35 cellular contexts compared by ENCODE assay signal in genomic region chr12:13104403-13104802, GRCh38. TPM values are rescaled to one million over a fixed set of nuclear protein-coding genes. Genes with fewer than 3 reads are reported as not detected.
A peak's percentile ranks its signal among the peaks of the same experiment; 100 is the strongest.
DNase-seq lines count a peak whose midpoint lies in the region; ATAC-seq, FAIRE-seq and TF ChIP-seq lines count a peak whose summit lies in the region.
"Had no signal": no experiment of that assay in that cellular context is flagged by ENCODE, and none has a peak within 500 bp of the region (broad histone marks: within the 10 kb centered on the region; RNA-seq: fewer than 3 reads in every experiment).

No MANE protein-coding gene starts in this region.

- H3K36me3 ChIP-seq in PC-9 (ENCODE audit: low read depth) (no peaks in the 10 kb centered on the region), mesenchymal stem cell (ENCODE audit: control insufficient read depth in 1 of 2, insufficient read depth in 2 of 2, low read depth in 1 of 2, low read length in 2 of 2) (no peaks in the 10 kb centered on the region), ascending aorta (no peaks in the 10 kb centered on the region)
- H3K36me3 ChIP-seq: cardiac muscle cell, gastroesophageal sphincter, prostate gland had no signal

- H3K9me3 Mint-ChIP-seq in CD4-positive, alpha-beta T cell: no peaks in the 10 kb centered on the region

- peak overlapping the region in 1 of 2 experiments; percentile 75 for H2BK12ac ChIP-seq in mesenchymal stem cell (ENCODE audit: low read length in 2 of 2)

- peaks cover 7% of the 10 kb centered on the region; the same call in 1 of the 2 replicates for H3K79me2 ChIP-seq in PC-9 (ENCODE audit: low read depth)

- peak overlapping the region; percentile 59 for H2BK120ac ChIP-seq in mesenchymal stem cell (ENCODE audit: low read depth, low read length)

- peaks cover 33% of the 10 kb centered on the region for H3K4me1 Mint-ChIP-seq in CD4-positive, alpha-beta T cell (ENCODE audit: low read depth)

- FAIRE-seq in A549 (lab: Jason Lieb, UNC): no peak
- FAIRE-seq: GM18507 had no signal

- 88% methylated on average over 3 of the region's 3 CpGs for WGBS in A549 (ENCODE audit: missing lambda C conversion rate)
- WGBS in mesenchymal stem cell: no CpG with 5 or more reads among the region's 3 CpGs

- peak overlapping the region; percentile 23 for H4K8ac ChIP-seq in mesenchymal stem cell (ENCODE audit: low read length)

- no peak overlapping the region for H2BK5ac ChIP-seq in mesenchymal stem cell (ENCODE audit: low read depth, low read length, poor library complexity, severe bottlenecking)

- peak overlapping the region; percentile 67 for H4K91ac ChIP-seq in mesenchymal stem cell (ENCODE audit: low read length)

- no peak overlapping the region for H3K9ac ChIP-seq in mesenchymal stem cell (ENCODE audit: low read length)

- no peak overlapping the region for H3K23ac ChIP-seq in mesenchymal stem cell (ENCODE audit: low read length in 2 of 2)

- H3K4me2 ChIP-seq in A549: no peak overlapping the region
- no peak overlapping the region for H3K4me2 ChIP-seq in PC-9
- no peak overlapping the region for H3K4me2 ChIP-seq in mesenchymal stem cell (ENCODE audit: low read length, poor library complexity, severe bottlenecking)

- no peak overlapping the region for H2AFZ ChIP-seq in PC-9
- H2AFZ ChIP-seq in mesenchymal stem cell (ENCODE audit: low read depth, low read length): no peak overlapping the region

- no peaks in the 10 kb centered on the region for H3K9me2 ChIP-seq in PC-9 (ENCODE audit: insufficient read depth)

- H3K79me1 ChIP-seq in mesenchymal stem cell (replicated peaks; ENCODE audit: low read length, poor library complexity, severe bottlenecking): no peaks in the 10 kb centered on the region

- no peak for TF ChIP-seq POLR2A in A549 (IDR thresholded peaks at IDR 0.05; ENCODE audit: low read length)

- H3K14ac ChIP-seq in mesenchymal stem cell (ENCODE audit: low read length in 2 of 2): no peak overlapping the region

- no peak for DNase-seq in A549 (ENCODE audit: low read depth in 1 of 2, low spot score in 1 of 2)
- DNase-seq in CD4-positive, alpha-beta T cell: no peak
- DNase-seq in PC-9: no peak
- DNase-seq in mesenchymal stem cell: no peak
- no peak for DNase-seq in ascending aorta (ENCODE audit: low spot score in 2 of 2)
- DNase-seq in NAMALWA (ENCODE audit: low spot score): no peak
- no peak for DNase-seq in stimulated activated naive CD4-positive, alpha-beta T cell (lab: John Stamatoyannopoulos, UW)
- DNase-seq: ACHN; activated CD4-positive, alpha-beta memory T cell treated with anti-CD3 and anti-CD28 coated beads for 36 hours; activated CD4-positive, CD25-positive, alpha-beta regulatory T cell treated with anti-CD3 and anti-CD28 coated beads, Interleukin-2, amount 50 U/mL, for 72 hours; activated CD8-positive, alpha-beta memory T cell treated with anti-CD3 and anti-CD28 coated beads, Interleukin-2, amount 50 U/mL, for 48 hours; activated naive CD4-positive, alpha-beta T cell treated with anti-CD3 and anti-CD28 coated beads, Interleukin-2, amount 50 U/mL, for 16 hours; aorta; C1 segment of cervical spinal cord; dermis blood vessel endothelial cell; DND-41; hippocampal formation; NCI-H1048; NCI-H1694 treated with DMSO at 0.1 percent for 48 hours; NCI-H526; RPMI8226; stimulated activated CD4-positive, alpha-beta T cell treated with anti-CD3 and anti-CD28 coated beads, Interleukin-12 subunit alpha, Interleukin-12 subunit beta, amount 100 ng/mL, for 4 hours; stimulated activated CD4-positive, alpha-beta T cell treated with anti-CD3 and anti-CD28 coated beads, Interleukin-4, amount 100 ng/mL, for 1 hour; stimulated activated naive B cell treated with anti-CD40 and anti-IgM and Interleukin-4, amounts not matched to agents 10 μg/mL and 1 μg/mL and 100 μg/mL, for 72 hours; testis had no signal

- H3K27ac ChIP-seq in A549: peak overlapping the region; percentile 9 to 95; a peak in 2 of 6 replicates
- H3K27ac ChIP-seq in CD4-positive, alpha-beta T cell (ENCODE audit: low read depth, low read length): no peak overlapping the region
- peak overlapping the region; percentile 97 for H3K27ac ChIP-seq in PC-9
- H3K27ac ChIP-seq in mesenchymal stem cell (ENCODE audit: low read length, poor library complexity, severe bottlenecking): no peak overlapping the region
- H3K27ac ChIP-seq in ascending aorta: no peak overlapping the region
- H3K27ac ChIP-seq: cardiac muscle cell, gastroesophageal sphincter, prostate gland, SK-N-MC, testis had no signal

- peak overlapping the region; percentile 21 for H3K27ac Mint-ChIP-seq in CD4-positive, alpha-beta T cell
- H3K27ac Mint-ChIP-seq: stimulated activated naive B cell treated with anti-CD40 and anti-IgM and Interleukin-4, amounts not matched to agents 10 μg/mL and 1 μg/mL and 100 μg/mL, for 72 hours had no signal

- ATAC-seq in A549 (no peak), GM21528 (IDR thresholded peaks at IDR 0.05; ENCODE audit: low FRiP score, unreplicated experiment) (no peak)
- no peak for ATAC-seq in CD4-positive, alpha-beta T cell (ENCODE audit: poor library complexity)
- ATAC-seq: gastroesophageal sphincter; HCT116; sciatic nerve; stimulated activated naive B cell treated with anti-CD40 and anti-IgM and Interleukin-4, amounts not matched to agents 10 μg/mL and 1 μg/mL and 100 μg/mL, for 72 hours had no signal

- no peak for TF ChIP-seq RAD21 in A549 (conservative IDR thresholded peaks at IDR 0.05 in 1 of 2, IDR thresholded peaks at IDR 0.05 in 1 of 2)

- H3K27me3 ChIP-seq in CD4-positive, alpha-beta T cell (ENCODE audit: control insufficient read depth, insufficient read depth, low read length): no peaks in the 10 kb centered on the region
- H3K27me3 ChIP-seq in PC-9 (ENCODE audit: insufficient read depth, low read depth): no peaks in the 10 kb centered on the region
- H3K27me3 ChIP-seq in mesenchymal stem cell (ENCODE audit: control insufficient read depth in 1 of 2, insufficient read depth in 1 of 2, low read length in 2 of 2): no peaks in the 10 kb centered on the region
- no peaks in the 10 kb centered on the region for H3K27me3 ChIP-seq in ascending aorta
- H3K27me3 ChIP-seq: cardiac muscle cell, gastroesophageal sphincter, testis had no signal

- H3K36me3 Mint-ChIP-seq in CD4-positive, alpha-beta T cell (ENCODE audit: low read depth): no peaks in the 10 kb centered on the region
- H3K36me3 Mint-ChIP-seq: stimulated activated naive B cell treated with anti-CD40 and anti-IgM and Interleukin-4, amounts not matched to agents 10 μg/mL and 1 μg/mL and 100 μg/mL, for 72 hours had no signal

- CTCF ChIA-PET in A549 (lab: Yijun Ruan, JAX): interaction anchor here (1.6 to 8.5 kb wide), 2 partner anchors 92 to 106 kb away, joined by 6 to 189 read pairs; partner anchors contain the start of gene EMP1
- CTCF ChIA-PET in CD4-positive, alpha-beta T cell (lab: Charles Lee): interaction anchor here (6.9 kb wide), 1 partner anchor 107 kb away, joined by 50 read pairs; no protein-coding TSS in a partner anchor
- CTCF ChIA-PET in PC-9 (lab: Charles Lee): no interaction called here

- H3F3A ChIP-seq in PC-9 (ENCODE audit: insufficient read depth, low read depth): peaks cover 38% of the 10 kb centered on the region

- no peak for TF ChIP-seq CTCF in A549 (IDR thresholded peaks at IDR 0.05)
- no peak for TF ChIP-seq CTCF in CD4-positive, alpha-beta T cell (IDR thresholded peaks at IDR 0.05)
- TF ChIP-seq CTCF in PC-9 (conservative IDR thresholded peaks at IDR 0.05): no peak
- TF ChIP-seq CTCF in ascending aorta (IDR thresholded peaks at IDR 0.05): no peak

- H4K20me1 ChIP-seq in PC-9 (ENCODE audit: insufficient read depth): no peaks in the 10 kb centered on the region

- no peak overlapping the region for H2BK15ac ChIP-seq in mesenchymal stem cell (ENCODE audit: low read depth, poor library complexity, severe bottlenecking)

- H3K4me1 ChIP-seq in A549 (peaks cover 37% of the 10 kb centered on the region), PC-9 (replicated peaks; ENCODE audit: insufficient read depth) (peaks cover 52% of the 10 kb centered on the region), mesenchymal stem cell (ENCODE audit: control insufficient read depth, insufficient read depth, low read depth, low read length) (peaks cover 9% of the 10 kb centered on the region), ascending aorta (peaks cover 6 to 21% of the 10 kb centered on the region in 2 donors)

- H2AK5ac ChIP-seq in mesenchymal stem cell (ENCODE audit: low read length, severe bottlenecking): no peak overlapping the region

- POLR2A ChIA-PET in A549 (lab: Yijun Ruan, JAX) (interaction anchor here (0.8 kb wide), 1 partner anchor 92 kb away, joined by 3 read pairs; the partner anchor contains the start of gene EMP1), PC-9 (lab: Charles Lee; ENCODE audit: unreplicated experiment) (no interaction called here)
- POLR2A ChIA-PET in CD4-positive, alpha-beta T cell (lab: Charles Lee): no interaction called here

- H3K9me3 ChIP-seq in A549 (peaks cover 6% of the 10 kb centered on the region), PC-9 (ENCODE audit: insufficient read depth, low read depth) (peaks cover 5% of the 10 kb centered on the region; the same call in 1 of the 2 replicates), mesenchymal stem cell (ENCODE audit: control insufficient read depth, low read length) (peaks cover 4% of the 10 kb centered on the region), ascending aorta (no peaks in the 10 kb centered on the region)
- H3K9me3 ChIP-seq in CD4-positive, alpha-beta T cell (ENCODE audit: control insufficient read depth, low read length): no peaks in the 10 kb centered on the region
- H3K9me3 ChIP-seq: prostate gland, testis had no signal

- H3K4ac ChIP-seq in mesenchymal stem cell (ENCODE audit: low read depth in 1 of 2, low read length in 2 of 2): no peak overlapping the region

- H3K4me3 ChIP-seq in A549 (no peak overlapping the region), PC-9 (no peak overlapping the region), mesenchymal stem cell (ENCODE audit: insufficient read depth in 1 of 2, low read depth in 1 of 2, low read length in 2 of 2) (no peak overlapping the region), ascending aorta (no peak overlapping the region)
- H3K4me3 ChIP-seq: cardiac muscle cell, gastroesophageal sphincter, prostate gland, SK-N-MC, testis had no signal

- TF ChIP-seq EP300 in A549 (IDR thresholded peaks at IDR 0.05): no peak

- H3K4me3 Mint-ChIP-seq in CD4-positive, alpha-beta T cell: no peak overlapping the region
- H3K4me3 Mint-ChIP-seq: activated CD4-positive, alpha-beta memory T cell treated with anti-CD3 and anti-CD28 coated beads for 36 hours; stimulated activated naive B cell treated with anti-CD40 and anti-IgM and Interleukin-4, amounts not matched to agents 10 μg/mL and 1 μg/mL and 100 μg/mL, for 72 hours had no signal

- H3K18ac ChIP-seq in mesenchymal stem cell (ENCODE audit: low read depth in 1 of 2, low read length in 2 of 2): no peak overlapping the region

- BruUV-seq in PC-9 (replicated peaks; lab: Mats Ljungman, UMichigan): no TSS peak

- intact Hi-C loops in CD4-positive, alpha-beta T cell (cut with DNase I, micrococcal nuclease): loop anchor here in 1 of 2 experiments (5.0 to 10.0 kb wide), 2 partner anchors 387 to 750 kb away; partner anchors contain the start of genes BORCS5, CDKN1B and MANSC1
- intact Hi-C loops in PC-9 (cut with micrococcal nuclease; ENCODE audit: unreplicated experiment): no loop called here
- intact Hi-C loops in ascending aorta (cut with DNase I): loop anchor here (10.0 kb wide), 2 partner anchors 290 to 380 kb away; partner anchors contain the start of gene DDX47

- H3K27me3 Mint-ChIP-seq in CD4-positive, alpha-beta T cell: no peaks in the 10 kb centered on the region
- H3K27me3 Mint-ChIP-seq: activated CD4-positive, alpha-beta memory T cell treated with anti-CD3 and anti-CD28 coated beads for 36 hours; stimulated activated naive B cell treated with anti-CD40 and anti-IgM and Interleukin-4, amounts not matched to agents 10 μg/mL and 1 μg/mL and 100 μg/mL, for 72 hours had no signal

RNA-seq across cellular contexts. Expression of gene GSG1, which starts 0.9 kb away (rescaled TPM):
- polyA plus RNA-seq in A549 (2011; rRNA removed) (not detected in 2 replicates), A549 (2017; fragmentation: RNase III; extraction: RNeasy Plus Mini Kit Qiagen cat#74134 plus additional on column Dnase treatment) (0.06 to 0.26 TPM (median 0.16 TPM) in 3 replicates)
- 0.06 and 0.09 TPM in 2 replicates for polyA plus RNA-seq in A549 (2012; cell fraction: cytosol; rRNA removed)
- polyA plus RNA-seq in A549 (2012; cell fraction: nucleus; rRNA removed): 0.07 and 0.10 TPM in 2 replicates
- polyA minus RNA-seq in A549 (2011; rRNA and poly(A)+ RNA removed): 0.25 TPM in 1 of 2 replicates, not detected in the other
- total RNA-seq in CD4-positive, alpha-beta T cell: not detected
- total RNA-seq in PC-9 (2021) (0.41 TPM in 1 of 2 replicates, not detected in the other), ascending aorta (not detected)
- 0.04 TPM for polyA plus RNA-seq in mesenchymal stem cell (2013, experiment 1 of 2)
- polyA plus RNA-seq in mesenchymal stem cell (2013, experiment 2 of 2): not detected
- total RNA-seq: activated CD4-positive, alpha-beta memory T cell treated with anti-CD3 and anti-CD28 coated beads for 36 hours; aorta; cardiac muscle cell; dermis blood vessel endothelial cell; gastroesophageal sphincter; mesenteric fat pad; sciatic nerve; T-helper 1 cell treated with Interleukin-12 subunit alpha and Interleukin-12 subunit beta and Interleukin-4 antibody, amounts not matched to agents 30 ng/mL and 1 ng/mL, for 36 hours had no signal
- polyA plus RNA-seq: aorta had no signal

Comparison
In these comparisons a context has a peak if more than half of its experiments do, and no peak if none do; other contexts are left out.
1. H3K27ac ChIP-seq: peak in A549 (2 of 2) and PC-9 (single experiment); none in CD4-positive, alpha-beta T cell (single experiment), mesenchymal stem cell (single experiment) and ascending aorta (0 of 2).